1 cellular context compared by ENCODE assay signal in the genomic region with DNA sequence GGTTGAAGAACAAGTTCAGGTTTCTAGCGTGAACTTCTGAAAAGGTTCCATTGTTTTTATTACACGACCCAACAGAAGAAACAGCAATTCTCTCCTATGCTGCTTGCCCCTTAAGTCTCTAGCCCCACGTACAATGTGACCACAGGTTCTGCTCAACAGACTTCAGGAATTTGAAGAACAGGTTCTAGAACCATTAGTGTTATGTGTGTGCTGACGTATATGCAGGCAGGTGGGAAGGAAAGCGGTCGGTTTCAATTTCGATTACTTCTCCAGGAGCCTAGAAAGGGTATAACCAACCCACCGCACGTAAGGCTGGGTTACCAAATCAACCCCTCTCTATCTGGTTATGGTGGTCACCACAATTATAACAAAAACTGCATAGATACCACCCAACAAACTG.
TF ChIP-seq lines count a peak whose summit lies in the region.

No MANE protein-coding gene starts in this region.

TF ChIP-seq in GM23338, 12 proteins besides CTCF, POLR2A, EP300 and RAD21 (continued from another document):
- TF ChIP-seq REST (IDR thresholded peaks at IDR 0.05; ENCODE audit: unreplicated experiment) = no peak
- no peak for TF ChIP-seq POLR2AphosphoS5 (IDR thresholded peaks at IDR 0.05; ENCODE audit: low read depth)
- TF ChIP-seq EZH2phosphoT487 (IDR thresholded peaks at IDR 0.05; ENCODE audit: unreplicated experiment) = no peak
- TF ChIP-seq ZNF114 (CRISPR knock-in tag; IDR thresholded peaks at IDR 0.05) = no peak
- no peak for TF ChIP-seq JUNB (IDR thresholded peaks at IDR 0.05; ENCODE audit: unreplicated experiment)
- TF ChIP-seq, protein P1, sequence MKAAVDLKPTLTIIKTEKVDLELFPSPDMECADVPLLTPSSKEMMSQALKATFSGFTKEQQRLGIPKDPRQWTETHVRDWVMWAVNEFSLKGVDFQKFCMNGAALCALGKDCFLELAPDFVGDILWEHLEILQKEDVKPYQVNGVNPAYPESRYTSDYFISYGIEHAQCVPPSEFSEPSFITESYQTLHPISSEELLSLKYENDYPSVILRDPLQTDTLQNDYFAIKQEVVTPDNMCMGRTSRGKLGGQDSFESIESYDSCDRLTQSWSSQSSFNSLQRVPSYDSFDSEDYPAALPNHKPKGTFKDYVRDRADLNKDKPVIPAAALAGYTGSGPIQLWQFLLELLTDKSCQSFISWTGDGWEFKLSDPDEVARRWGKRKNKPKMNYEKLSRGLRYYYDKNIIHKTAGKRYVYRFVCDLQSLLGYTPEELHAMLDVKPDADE (IDR thresholded peaks at IDR 0.05) = no peak
